ENCODE assay signal across 11 cellular contexts in genomic region chr1:93964777-93965200, GRCh38. TPM values are rescaled to one million over a fixed set of nuclear protein-coding genes. Genes with fewer than 3 reads are reported as not detected.
A peak's percentile ranks its signal among the peaks of the same experiment; 100 is the strongest.
DNase-seq lines count a peak whose midpoint lies in the region; ATAC-seq, FAIRE-seq and TF ChIP-seq lines count a peak whose summit lies in the region.
"Had no signal": no experiment of that assay in that cellular context is flagged by ENCODE, and none has a peak within 500 bp of the region (broad histone marks: within the 10 kb centered on the region; RNA-seq: fewer than 3 reads in every experiment).

No MANE protein-coding gene starts in this region.

- TF ChIP-seq EP300 in GM12878 (IDR thresholded peaks at IDR 0.05; ENCODE audit: borderline replicate concordance in 1 of 2, control insufficient read depth in 1 of 2, low read depth in 2 of 2, low read length in 2 of 2), result no peak

- no peak for TF ChIP-seq POLR2A in GM12878 (IDR thresholded peaks at IDR 0.05; ENCODE audit: low read depth, low read length)

- H3K9me3 ChIP-seq in right cardiac atrium (ENCODE audit: control insufficient read depth, low read length) (no peaks in the 10 kb centered on the region), GM12878 (replicated peaks; ENCODE audit: control insufficient read depth, insufficient read depth, low read length) (no peaks in the 10 kb centered on the region)

- CTCF ChIA-PET in GM12878 (lab: Yijun Ruan, JAX), result interaction anchor here (1.0 kb wide), 1 partner anchor 16 kb away, joined by 3 read pairs; no protein-coding TSS in a partner anchor

- intact Hi-C loops in right cardiac atrium (cut with DNase I), result no loop called here
- intact Hi-C loops in Right ventricle myocardium inferior (cut with DNase I), result no loop called here
- intact Hi-C loops in GM12878 (cut with micrococcal nuclease; ENCODE audit: unreplicated experiment), result no loop called here
- intact Hi-C loops in left colon (cut with DNase I, micrococcal nuclease), result no loop called here

- SMC1A ChIA-PET in GM12878 (lab: Charles Lee; ENCODE audit: uncharacterized antibody, unreplicated experiment), result no interaction called here

- in situ Hi-C loops in GM12878 (cut with MboI), result no loop called here

- H2AFZ ChIP-seq in GM12878 (ENCODE audit: control insufficient read depth, low read depth, low read length), result no peak overlapping the region

- H3K27me3 ChIP-seq in right cardiac atrium (ENCODE audit: control insufficient read depth, insufficient read depth), result no peaks in the 10 kb centered on the region
- peaks cover 0 to 2% of the 10 kb centered on the region in 2 experiments; a peak in 1 of 4 replicates for H3K27me3 ChIP-seq in GM12878 (replicated peaks in 1 of 2; ENCODE audit: control insufficient read depth in 2 of 2, insufficient read depth in 2 of 2, low read length in 1 of 2)

- BruUV-seq in GM12878 (replicated peaks; lab: Mats Ljungman, UMichigan), result no TSS peak

- H3K9ac ChIP-seq in GM12878 (ENCODE audit: control insufficient read depth, insufficient read depth, low read length), result no peak overlapping the region

- H3K4me3 ChIP-seq in right cardiac atrium (ENCODE audit: low read length) (no peak overlapping the region), GM12878 (no peak overlapping the region)

- POLR2A ChIA-PET in GM12878 (lab: Charles Lee), result no interaction called here

- no peaks in the 10 kb centered on the region for H3K36me3 ChIP-seq in GM12878 (ENCODE audit: control insufficient read depth in 2 of 2, insufficient read depth in 2 of 2, low read length in 1 of 2)

- WGBS in right cardiac atrium, result 82% methylated on average over 4 of the region's 4 CpGs
- 65% methylated on average over 4 of the region's 4 CpGs for WGBS in GM12878 (ENCODE audit: insufficient coverage, insufficient replicate concordance, low lambda C conversion rate, missing lambda C conversion rate)

- TF ChIP-seq CTCF in GM12878 (IDR thresholded peaks at IDR 0.05 in 2 of 3, conservative IDR thresholded peaks at IDR 0.05 in 1 of 3; ENCODE audit: control insufficient read depth in 2 of 3, extremely low read depth in 1 of 3, insufficient read depth in 1 of 3, low read depth in 3 of 3, low read length in 3 of 3), result no peak

- H4K20me1 ChIP-seq in GM12878 (ENCODE audit: control insufficient read depth, insufficient read depth), result no peaks in the 10 kb centered on the region

- H3K27ac ChIP-seq in right cardiac atrium (ENCODE audit: low read length) (no peak overlapping the region), GM12878 (ENCODE audit: control insufficient read depth, insufficient read depth) (no peak overlapping the region), caudate nucleus (ENCODE audit: low read depth, low read length) (no peak overlapping the region)

- peak in 1 of 3 donors; percentile 31 for DNase-seq in right cardiac atrium
- DNase-seq in Right ventricle myocardium inferior (ENCODE audit: missing footprints), result no peak
- peak; percentile 8 for DNase-seq in GM12878 (ENCODE audit: low read depth, low spot score)
- DNase-seq in left colon, result no peak
- no peak for DNase-seq in midbrain (lab: John Stamatoyannopoulos, UW)
- no peak for DNase-seq in caudate nucleus (lab: John Stamatoyannopoulos, UW)
- DNase-seq in HuH-7 (ENCODE audit: low spot score), result no peak
- DNase-seq: ACHN, DMS79 treated with DMSO at 0.1 percent for 48 hours had no signal

- FAIRE-seq in GM12878 (lab: Jason Lieb, UNC), result no peak

- ATAC-seq in right cardiac atrium, result peak; percentile 25 to 43
- no peak for ATAC-seq in Right ventricle myocardium inferior
- ATAC-seq in GM12878, result peak; percentile 79
- ATAC-seq in left colon, result peak; percentile 37
- no peak for ATAC-seq in HG03460 (IDR thresholded peaks at IDR 0.05; ENCODE audit: unreplicated experiment)
- ATAC-seq: stimulated activated memory B cell treated with anti-CD40 and anti-IgM and Interleukin-4, amounts not matched to agents 10 μg/mL and 1 μg/mL and 100 μg/mL, for 72 hours had no signal

- H3K4me1 ChIP-seq in right cardiac atrium (ENCODE audit: control insufficient read depth, insufficient read depth, low read length), result no peaks in the 10 kb centered on the region
- no peaks in the 10 kb centered on the region for H3K4me1 ChIP-seq in GM12878 (ENCODE audit: control insufficient read depth, insufficient read depth, low read length)

- no peak overlapping the region for H3K4me2 ChIP-seq in GM12878 (ENCODE audit: control insufficient read depth, insufficient read depth)

- RAD21 ChIA-PET in GM12878 (lab: Charles Lee; ENCODE audit: unreplicated experiment), result no interaction called here

- TF ChIP-seq RAD21 in GM12878 (IDR thresholded peaks at IDR 0.05; ENCODE audit: insufficient read depth, low read depth, low read length), result no peak

- no peaks in the 10 kb centered on the region for H3K79me2 ChIP-seq in GM12878 (ENCODE audit: control insufficient read depth, insufficient read depth, low read length)

TF ChIP-seq in GM12878, 131 proteins besides CTCF, POLR2A, EP300 and RAD21:
- no peak for TF ChIP-seq NFYA (IDR thresholded peaks at IDR 0.05; ENCODE audit: borderline replicate concordance, low read depth, low read length)
- no peak for TF ChIP-seq CUX1 (IDR thresholded peaks at IDR 0.05; ENCODE audit: insufficient replicate concordance, low read depth, low read length)
- no peak for TF ChIP-seq EED (IDR thresholded peaks at IDR 0.05; ENCODE audit: low read depth)
- no peak for TF ChIP-seq CHD1 (IDR thresholded peaks at IDR 0.05; ENCODE audit: low read depth, low read length)
- TF ChIP-seq RUNX3 (IDR thresholded peaks at IDR 0.05; ENCODE audit: low read length), result peak; percentile 75
- peak; percentile 42; the same call in 1 of the 2 replicates for TF ChIP-seq NFIC (IDR thresholded peaks at IDR 0.05; ENCODE audit: low read depth, low read length)
- TF ChIP-seq FOXM1 (IDR thresholded peaks at IDR 0.05; ENCODE audit: low read depth, low read length), result no peak
- TF ChIP-seq JUNB (IDR thresholded peaks at IDR 0.05), result peak; percentile 24; the same call in 1 of the 2 replicates
- TF ChIP-seq KLF5 (IDR thresholded peaks at IDR 0.05; ENCODE audit: partially characterized antibody), result no peak
TF ChIP-seq in GM12878: peak in this region for 3.

RNA-seq across cellular contexts. Expression of gene GCLM, which starts 55.6 kb away (rescaled TPM):
- 10 to 100 TPM in 2 of 4 donors, 1 to 10 TPM in 2; 9.3 to 10.4 (median 10.1) TPM for total RNA-seq in right cardiac atrium
- polyA plus RNA-seq in right cardiac atrium, result 3.8 TPM
- total RNA-seq in Right ventricle myocardium inferior, result 9.4 TPM
- 4.3 and 5.4 TPM in 2 replicates for total RNA-seq in GM12878 (2013; cell fraction: nucleolus; rRNA removed)
- 6.2 and 6.4 TPM in 2 replicates for total RNA-seq in GM12878 (2014; rRNA removed)
- total RNA-seq in GM12878 (2014; rRNA removed; fragmentation: Illumina TruSeq; extraction: Trizol), result 7.3 and 7.5 TPM in 2 replicates
- total RNA-seq in GM12878 (2021), result 11.1 and 11.6 TPM in 2 replicates
- 1.1 TPM for polyA plus RNA-seq in GM12878 (2011; ENCODE audit: low read depth)
- 15.3 and 19.7 TPM in 2 replicates for polyA plus RNA-seq in GM12878 (2011; rRNA removed)
- polyA plus RNA-seq in GM12878 (2011; cell fraction: cytosol; rRNA removed), result 4.7 and 6.2 TPM in 2 replicates
- polyA plus RNA-seq in GM12878 (2011; cell fraction: nucleus; rRNA removed), result 4.8 and 5.0 TPM in 2 replicates
- 1.8 and 5.2 TPM in 2 replicates for polyA plus RNA-seq in GM12878 (2012)
- polyA plus RNA-seq in GM12878 (2014; fragmentation: Illumina TruSeq; extraction: Trizol), result 9.5 and 10.1 TPM in 2 replicates
- 1 to 10 TPM; 3.6 to 5.0 TPM for polyA plus RNA-seq in GM12878 (2014; fragmentation: Nextera tagmentation; extraction: Ambion mirVana)
- polyA plus RNA-seq in GM12878 (2014; rRNA removed), result 5.9 and 6.2 TPM in 2 replicates
- 10 to 100 TPM in 1 of 2 experiments, 1 to 10 TPM in 1; 2.6 to 17.3 TPM for polyA plus RNA-seq in GM12878 (2016; fragmentation: Nextera tagmentation; extraction: Ambion mirVana)
- 7.4 and 13.0 TPM in 2 replicates for polyA minus RNA-seq in GM12878 (2011; rRNA and poly(A)+ RNA removed)
- 5.0 and 5.9 TPM in 2 replicates for polyA minus RNA-seq in GM12878 (2011; cell fraction: cytosol; rRNA and poly(A)+ RNA removed)
- 10.4 and 25.8 TPM in 2 replicates for polyA minus RNA-seq in GM12878 (2011; cell fraction: nucleus; rRNA and poly(A)+ RNA removed)
- total RNA-seq in left colon, result 10 to 100 TPM; 13.5 to 14.0 TPM

Comparison
In these comparisons a context has a peak if more than half of its experiments do, and no peak if none do; other contexts are left out.
1. ATAC-seq: peak in right cardiac atrium (2 of 2), GM12878 (single experiment) and left colon (single experiment); none in Right ventricle myocardium inferior (single experiment) and HG03460 (single experiment).